In genomic region chr16:21507631-21508305, GRCh38 we compare ENCODE assay signal across 7 cellular contexts.
DNase-seq lines count a peak whose midpoint lies in the region; ATAC-seq, FAIRE-seq and TF ChIP-seq lines count a peak whose summit lies in the region.
"Not testable (repeated sequence)": the region's sequence is repeated elsewhere in the genome, so short reads cannot be mapped to it uniquely, and the experiment has no call there.

No MANE protein-coding gene starts in this region.

- H4K91ac ChIP-seq in IMR-90 (ENCODE audit: insufficient read depth, low read depth, low read length): not testable (repeated sequence)

- not testable (repeated sequence) for H2BK20ac ChIP-seq in IMR-90 (ENCODE audit: low read depth, low read length)

- not testable (repeated sequence) for H2BK15ac ChIP-seq in IMR-90 (ENCODE audit: low read depth, low read length)

- H3K27ac ChIP-seq in IMR-90 (ENCODE audit: insufficient read depth, low read length): not testable (repeated sequence)
- H3K27ac ChIP-seq in duodenal mucosa (ENCODE audit: low read depth, low read length) (peak overlapping the region; percentile 10), kidney (ENCODE audit: low read depth in 2 of 2, low read length in 2 of 2) (peak overlapping the region; percentile 43 to 80)

- H3K4me1 ChIP-seq in IMR-90 (ENCODE audit: control insufficient read depth, insufficient read depth, low read length) (peaks cover 21% of the 10 kb centered on the region), duodenal mucosa (ENCODE audit: control insufficient read depth in 1 of 2, insufficient read depth in 2 of 2, low read length in 2 of 2) (peaks cover 0 to 51% of the 10 kb centered on the region in 2 donors), kidney (ENCODE audit: control insufficient read depth in 1 of 2, insufficient read depth in 1 of 2, low read depth in 1 of 2, low read length in 2 of 2) (peaks cover 5 to 47% of the 10 kb centered on the region in 2 donors)

- H3K4me3 Mint-ChIP-seq in activated B cell treated with CpG ODN at 0.5 μM for 24 hours: peak overlapping the region; percentile 67
- peak overlapping the region; percentile 82 for H3K4me3 Mint-ChIP-seq in activated naive CD4-positive, alpha-beta T cell treated with anti-CD3 and anti-CD28 coated beads, Interleukin-2, amount 50 U/mL, for 24 hours
- peak overlapping the region in 1 of 3 experiments; percentile 30 for H3K4me3 Mint-ChIP-seq in nephron

- not testable (repeated sequence) for BruUV-seq in IMR-90 (replicated peaks; lab: Mats Ljungman, UMichigan)

- H3K9me3 ChIP-seq in IMR-90 (ENCODE audit: control insufficient read depth, insufficient read depth, low read length); duodenal mucosa (ENCODE audit: control insufficient read depth in 1 of 2, low read length in 2 of 2); kidney (ENCODE audit: control insufficient read depth in 1 of 2, low read length in 2 of 2): not testable (repeated sequence)

- H3K9me1 ChIP-seq in IMR-90 (ENCODE audit: insufficient read depth, low read length): peaks cover 31% of the 10 kb centered on the region

- not testable (repeated sequence) for H3K56ac ChIP-seq in IMR-90 (ENCODE audit: extremely low read depth, insufficient read depth, low read length)

- not testable (repeated sequence) for TF ChIP-seq CTCF in IMR-90 (conservative IDR thresholded peaks at IDR 0.05; ENCODE audit: low read depth, low read length); activated B cell treated with CpG ODN at 0.5 μM for 24 hours (IDR thresholded peaks at IDR 0.05); kidney (IDR thresholded peaks at IDR 0.05; ENCODE audit: borderline replicate concordance, extremely low read depth, insufficient read depth); nephron (IDR thresholded peaks at IDR 0.05; ENCODE audit: unreplicated experiment in 3 of 3)

- POLR2A ChIA-PET in IMR-90 (lab: Charles Lee; ENCODE audit: unreplicated experiment): not testable (repeated sequence)
- POLR2A ChIA-PET in activated B cell treated with CpG ODN at 0.5 μM for 24 hours (lab: Charles Lee): interaction anchor here (1.5 to 2.1 kb wide), 2 partner anchors 11 to 46 kb away, joined by 5 to 28 read pairs; no protein-coding TSS in a partner anchor

- H2BK5ac ChIP-seq in IMR-90 (ENCODE audit: low read depth, low read length, poor library complexity, severe bottlenecking): not testable (repeated sequence)

- not testable (repeated sequence) for H2AK9ac ChIP-seq in IMR-90 (replicated peaks; ENCODE audit: low read depth, low read length, poor library complexity)

- H2AFZ ChIP-seq in IMR-90 (replicated peaks; ENCODE audit: low read length, poor library complexity): not testable (repeated sequence)

- not testable (repeated sequence) for FAIRE-seq in kidney (lab: Jason Lieb, UNC)

- not testable (repeated sequence) for DNase-seq in IMR-90
- DNase-seq in activated B cell treated with CpG ODN at 0.5 μM for 24 hours: peak; percentile 15
- peak; percentile 88 for DNase-seq in kidney
- DNase-seq in stimulated activated CD4-positive, alpha-beta T cell treated with anti-CD3 and anti-CD28 coated beads, Interleukin-1b, Interleukin-23, amount 100 ng/mL, for 48 hours: peak; percentile 1

- not testable (repeated sequence) for H3K36me3 ChIP-seq in IMR-90 (ENCODE audit: control insufficient read depth, insufficient read depth, low read length); duodenal mucosa (ENCODE audit: control insufficient read depth in 1 of 2, insufficient read depth in 2 of 2, low read length in 2 of 2); kidney (ENCODE audit: control insufficient read depth in 1 of 2, insufficient read depth in 2 of 2, low read length in 2 of 2)

- intact Hi-C loops in IMR-90 (cut with micrococcal nuclease); activated B cell treated with CpG ODN at 0.5 μM for 24 hours (cut with micrococcal nuclease); kidney (cut with DNase I): not testable (repeated sequence)

- peaks cover 51% of the 10 kb centered on the region for H3K36me3 Mint-ChIP-seq in activated B cell treated with CpG ODN at 0.5 μM for 24 hours (ENCODE audit: low read depth)
- not testable (repeated sequence) for H3K36me3 Mint-ChIP-seq in activated naive CD4-positive, alpha-beta T cell treated with anti-CD3 and anti-CD28 coated beads, Interleukin-2, amount 50 U/mL, for 24 hours; nephron (ENCODE audit: low read depth)

- H2AK5ac ChIP-seq in IMR-90 (ENCODE audit: low read depth, low read length): not testable (repeated sequence)

- not testable (repeated sequence) for H3K4me3 ChIP-seq in IMR-90 (ENCODE audit: insufficient read depth, low read depth, low read length); duodenal mucosa (ENCODE audit: low read depth in 1 of 2, low read length in 2 of 2); kidney (ENCODE audit: low read length in 2 of 2)

- CTCF ChIA-PET in IMR-90 (lab: Yijun Ruan, JAX): interaction anchor here (0.6 kb wide), 1 partner anchor 615 kb away, joined by 3 read pairs; no protein-coding TSS in a partner anchor
- CTCF ChIA-PET in activated B cell treated with CpG ODN at 0.5 μM for 24 hours (lab: Charles Lee): not testable (repeated sequence)

- H4K20me1 ChIP-seq in IMR-90 (ENCODE audit: insufficient read depth, low read length): peaks cover 85% of the 10 kb centered on the region

- H3K23ac ChIP-seq in IMR-90 (ENCODE audit: low read depth, low read length): 0 out of 2 replicates have a peak overlapping the region, but pooled peaks have one; percentile 49

- H3K4me1 Mint-ChIP-seq in activated B cell treated with CpG ODN at 0.5 μM for 24 hours: peaks cover 83% of the 10 kb centered on the region
- H3K4me1 Mint-ChIP-seq in activated naive CD4-positive, alpha-beta T cell treated with anti-CD3 and anti-CD28 coated beads, Interleukin-2, amount 50 U/mL, for 24 hours: peaks cover 67% of the 10 kb centered on the region
- peaks cover 63% of the 10 kb centered on the region for H3K4me1 Mint-ChIP-seq in nephron

- H4K5ac ChIP-seq in IMR-90 (ENCODE audit: low read depth, low read length): not testable (repeated sequence)

- not testable (repeated sequence) for H3K9me3 Mint-ChIP-seq in activated B cell treated with CpG ODN at 0.5 μM for 24 hours; activated naive CD4-positive, alpha-beta T cell treated with anti-CD3 and anti-CD28 coated beads, Interleukin-2, amount 50 U/mL, for 24 hours; nephron

- H4K8ac ChIP-seq in IMR-90 (ENCODE audit: low read depth in 2 of 2, low read length in 2 of 2): not testable (repeated sequence)

- not testable (repeated sequence) for H3K4me2 ChIP-seq in IMR-90 (ENCODE audit: low read depth, low read length)

- H3K27me3 ChIP-seq in IMR-90 (ENCODE audit: control insufficient read depth, insufficient read depth, low read length); duodenal mucosa (ENCODE audit: control insufficient read depth in 1 of 2, insufficient read depth in 2 of 2, low read length in 2 of 2): not testable (repeated sequence)

- not testable (repeated sequence) for TF ChIP-seq RAD21 in IMR-90 (IDR thresholded peaks at IDR 0.05; ENCODE audit: low read length)

- TF ChIP-seq POLR2A in IMR-90 (IDR thresholded peaks at IDR 0.05; ENCODE audit: low read depth, low read length): not testable (repeated sequence)

- dilution Hi-C loops in IMR-90 (cut with HindIII; ENCODE audit: low sequenced_read_pairs, unreplicated experiment): not testable (repeated sequence)

- WGBS in IMR-90 (ENCODE audit: extremely low coverage in 2 of 2, insufficient read length in 1 of 2), 2 experiments: 85% methylated on average over 4 of the region's 15 CpGs; no CpG with 5 or more reads in 1 of the 2 experiments

- H3K27ac Mint-ChIP-seq in activated B cell treated with CpG ODN at 0.5 μM for 24 hours (peak overlapping the region; percentile 95), nephron (peak overlapping the region; percentile 7 to 74 (median 30))
- H3K27ac Mint-ChIP-seq in activated naive CD4-positive, alpha-beta T cell treated with anti-CD3 and anti-CD28 coated beads, Interleukin-2, amount 50 U/mL, for 24 hours: peak overlapping the region; percentile 91

- H3K27me3 Mint-ChIP-seq in activated B cell treated with CpG ODN at 0.5 μM for 24 hours; activated naive CD4-positive, alpha-beta T cell treated with anti-CD3 and anti-CD28 coated beads, Interleukin-2, amount 50 U/mL, for 24 hours; nephron (ENCODE audit: low read depth): not testable (repeated sequence)

- not testable (repeated sequence) for H3K14ac ChIP-seq in IMR-90 (replicated peaks; ENCODE audit: low read depth, low read length)

- not testable (repeated sequence) for H2BK120ac ChIP-seq in IMR-90 (ENCODE audit: low read depth, low read length)

- not testable (repeated sequence) for H3K4ac ChIP-seq in IMR-90 (ENCODE audit: low read depth, low read length)

- not testable (repeated sequence) for H3K9ac ChIP-seq in IMR-90 (ENCODE audit: low read depth, low read length); kidney (ENCODE audit: low read length in 2 of 2)
- H3K9ac ChIP-seq in duodenal mucosa (ENCODE audit: low read depth in 1 of 2, low read length in 2 of 2): peak overlapping the region; percentile 4 to 55

- in situ Hi-C loops in IMR-90 (cut with MboI; ENCODE audit: low sequenced_read_pairs): not testable (repeated sequence)

- ATAC-seq in IMR-90 (ENCODE audit: low read depth); activated B cell treated with CpG ODN at 0.5 μM for 24 hours (ENCODE audit: low read depth): not testable (repeated sequence)

- H3K18ac ChIP-seq in IMR-90 (ENCODE audit: low read depth, low read length): not testable (repeated sequence)

- peaks cover 11 to 78% of the 10 kb centered on the region in 2 experiments for H3K79me1 ChIP-seq in IMR-90 (ENCODE audit: low read depth in 1 of 2, low read length in 2 of 2)

Comparison
In these comparisons a context has a peak if more than half of its experiments do, and no peak if none do; other contexts are left out.
1. H3K27ac Mint-ChIP-seq: peak in every context shown above with its lines; median percentile 95 in activated B cell treated with CpG ODN at 0.5 μM for 24 hours; 91 in activated naive CD4-positive, alpha-beta T cell treated with anti-CD3 and anti-CD28 coated beads, Interleukin-2, amount 50 U/mL, for 24 hours; 30 in nephron.